19 cellular contexts compared by ENCODE assay signal in genomic region chr5:142955628-142956027, GRCh38.
"Had no signal": no experiment of that assay in that cellular context is flagged by ENCODE, and none has a peak within 500 bp of the region (broad histone marks: within the 10 kb centered on the region; RNA-seq: fewer than 3 reads in every experiment).

No MANE protein-coding gene starts in this region.

- H3K4me1 ChIP-seq: colonic mucosa had no signal

- ATAC-seq: effector memory CD8-positive, alpha-beta T cell; esophagus mucosa; left lung had no signal

- DNase-seq: activated CD4-positive, alpha-beta T cell treated with anti-CD3 and anti-CD28 coated beads for 1 hour; activated naive CD4-positive, alpha-beta T cell; activated T-cell treated with anti-CD3 and anti-CD28 coated beads, Interleukin-2, amount 50 U/mL, for 1 hour; adrenal gland; brain microvascular endothelial cell; colonic mucosa; dorsolateral prefrontal cortex; effector memory CD8-positive, alpha-beta T cell; immature natural killer cell; left lung; midbrain; pancreas; stimulated activated CD4-positive, alpha-beta T cell treated with anti-CD3 and anti-CD28 coated beads, Interleukin-2, amount 100 ng/mL, for 48 hours; stimulated activated naive CD4-positive, alpha-beta T cell; T-helper 1 cell; upper lobe of left lung had no signal

- H3K27me3 ChIP-seq: adrenal gland, ascending aorta, brain microvascular endothelial cell, colonic mucosa, dorsolateral prefrontal cortex, left lung, neutrophil, pancreas, upper lobe of left lung had no signal

- H3K36me3 ChIP-seq: adrenal gland, ascending aorta, brain microvascular endothelial cell, colonic mucosa, left lung, pancreas, upper lobe of left lung had no signal

- H3K27ac ChIP-seq: adrenal gland, ascending aorta, brain microvascular endothelial cell, colonic mucosa, dorsolateral prefrontal cortex, left lung, neutrophil, pancreas, upper lobe of left lung had no signal

- H3K4me3 ChIP-seq: adrenal gland, ascending aorta, colonic mucosa, dorsolateral prefrontal cortex, left lung, pancreas, upper lobe of left lung had no signal

- H3K9me3 ChIP-seq: adrenal gland, ascending aorta, colonic mucosa, left lung, neutrophil, pancreas, upper lobe of left lung had no signal
